In the genomic region with DNA sequence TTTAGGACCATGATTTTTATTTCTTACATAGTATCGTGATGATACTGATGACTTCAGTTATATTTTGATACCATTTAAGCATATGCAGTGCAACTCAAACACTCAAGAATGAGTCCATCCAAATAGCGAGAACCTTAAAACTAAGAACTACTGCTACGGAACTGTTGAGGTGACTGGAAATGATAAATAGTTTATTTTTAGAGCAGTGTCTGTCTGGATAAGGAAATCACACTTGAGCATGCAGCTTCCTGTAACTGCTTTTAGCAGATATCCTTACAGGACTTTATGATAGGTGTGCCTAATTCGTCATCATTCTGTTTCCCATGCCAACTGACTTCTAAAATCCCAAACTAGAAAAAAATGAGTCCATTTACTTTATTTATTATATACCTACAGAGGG, we compare ENCODE assay signal across 1 cellular context.
TF ChIP-seq lines count a peak whose summit lies in the region.

No MANE protein-coding gene starts in this region.

TF ChIP-seq in K562, 482 proteins besides CTCF, POLR2A, EP300 and RAD21 (continued from another document and continues in another):
- TF ChIP-seq, protein P1, sequence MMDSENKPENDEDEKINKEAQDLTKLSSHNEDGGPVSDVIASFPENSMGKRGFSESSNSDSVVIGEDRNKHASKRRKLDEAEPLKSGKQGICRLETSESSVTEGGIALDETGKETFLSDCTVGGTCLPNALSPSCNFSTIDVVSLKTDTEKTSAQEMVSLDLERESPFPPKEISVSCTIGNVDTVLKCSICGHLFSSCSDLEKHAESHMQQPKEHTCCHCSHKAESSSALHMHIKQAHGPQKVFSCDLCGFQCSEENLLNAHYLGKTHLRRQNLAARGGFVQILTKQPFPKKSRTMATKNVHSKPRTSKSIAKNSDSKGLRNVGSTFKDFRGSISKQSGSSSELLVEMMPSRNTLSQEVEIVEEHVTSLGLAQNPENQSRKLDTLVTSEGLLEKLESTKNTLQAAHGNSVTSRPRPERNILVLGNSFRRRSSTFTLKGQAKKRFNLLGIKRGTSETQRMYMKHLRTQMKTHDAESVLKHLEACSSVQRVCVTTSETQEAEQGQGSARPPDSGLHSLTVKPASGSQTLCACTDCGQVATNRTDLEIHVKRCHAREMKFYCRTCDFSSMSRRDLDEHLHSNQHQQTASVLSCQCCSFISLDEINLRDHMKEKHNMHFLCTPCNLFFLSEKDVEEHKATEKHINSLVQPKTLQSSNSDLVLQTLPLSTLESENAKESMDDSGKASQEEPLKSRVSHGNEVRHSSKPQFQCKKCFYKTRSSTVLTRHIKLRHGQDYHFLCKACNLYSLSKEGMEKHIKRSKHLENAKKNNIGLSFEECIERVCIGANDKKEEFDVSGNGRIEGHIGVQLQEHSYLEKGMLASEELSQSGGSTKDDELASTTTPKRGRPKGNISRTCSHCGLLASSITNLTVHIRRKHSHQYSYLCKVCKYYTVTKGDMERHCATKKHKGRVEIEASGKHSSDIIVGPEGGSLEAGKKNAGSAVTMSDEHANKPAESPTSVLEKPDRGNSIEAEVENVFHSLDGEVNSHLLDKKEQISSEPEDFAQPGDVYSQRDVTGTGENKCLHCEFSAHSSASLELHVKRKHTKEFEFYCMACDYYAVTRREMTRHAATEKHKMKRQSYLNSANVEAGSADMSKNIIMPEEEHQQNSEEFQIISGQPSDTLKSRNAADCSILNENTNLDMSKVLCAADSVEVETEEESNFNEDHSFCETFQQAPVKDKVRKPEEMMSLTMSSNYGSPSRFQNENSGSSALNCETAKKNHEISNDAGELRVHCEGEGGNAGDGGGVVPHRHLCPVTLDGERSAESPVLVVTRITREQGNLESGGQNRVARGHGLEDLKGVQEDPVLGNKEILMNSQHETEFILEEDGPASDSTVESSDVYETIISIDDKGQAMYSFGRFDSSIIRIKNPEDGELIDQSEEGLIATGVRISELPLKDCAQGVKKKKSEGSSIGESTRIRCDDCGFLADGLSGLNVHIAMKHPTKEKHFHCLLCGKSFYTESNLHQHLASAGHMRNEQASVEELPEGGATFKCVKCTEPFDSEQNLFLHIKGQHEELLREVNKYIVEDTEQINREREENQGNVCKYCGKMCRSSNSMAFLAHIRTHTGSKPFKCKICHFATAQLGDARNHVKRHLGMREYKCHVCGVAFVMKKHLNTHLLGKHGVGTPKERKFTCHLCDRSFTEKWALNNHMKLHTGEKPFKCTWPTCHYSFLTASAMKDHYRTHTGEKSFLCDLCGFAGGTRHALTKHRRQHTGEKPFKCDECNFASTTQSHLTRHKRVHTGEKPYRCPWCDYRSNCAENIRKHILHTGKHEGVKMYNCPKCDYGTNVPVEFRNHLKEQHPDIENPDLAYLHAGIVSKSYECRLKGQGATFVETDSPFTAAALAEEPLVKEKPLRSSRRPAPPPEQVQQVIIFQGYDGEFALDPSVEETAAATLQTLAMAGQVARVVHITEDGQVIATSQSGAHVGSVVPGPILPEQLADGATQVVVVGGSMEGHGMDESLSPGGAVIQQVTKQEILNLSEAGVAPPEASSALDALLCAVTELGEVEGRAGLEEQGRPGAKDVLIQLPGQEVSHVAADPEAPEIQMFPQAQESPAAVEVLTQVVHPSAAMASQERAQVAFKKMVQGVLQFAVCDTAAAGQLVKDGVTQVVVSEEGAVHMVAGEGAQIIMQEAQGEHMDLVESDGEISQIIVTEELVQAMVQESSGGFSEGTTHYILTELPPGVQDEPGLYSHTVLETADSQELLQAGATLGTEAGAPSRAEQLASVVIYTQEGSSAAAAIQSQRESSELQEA (IDR thresholded peaks at IDR 0.05; ENCODE audit: low read depth), result no peak
- TF ChIP-seq NONO (IDR thresholded peaks at IDR 0.05; ENCODE audit: low read depth in 2 of 2, low read length in 1 of 2) (peak in 1 of 2 experiments; percentile 74; a peak in 1 of 4 replicates), ZNF586 (CRISPR knock-in tag; conservative IDR thresholded peaks at IDR 0.05) (no peak), ZNF639 (CRISPR knock-in tag; conservative IDR thresholded peaks at IDR 0.05 in 1 of 2, IDR thresholded peaks at IDR 0.05 in 1 of 2) (peak in 1 of 2 experiments; percentile 31; a peak in 1 of 4 replicates), ETV5 (CRISPR knock-in tag; IDR thresholded peaks at IDR 0.05; ENCODE audit: low read depth) (peak; percentile 77; the same call in 1 of the 2 replicates), TAF1 (IDR thresholded peaks at IDR 0.05; ENCODE audit: control insufficient read depth, extremely low read depth, insufficient read depth, low read length, severe bottlenecking) (peak; percentile 49), BRD4 (IDR thresholded peaks at IDR 0.05) (no peak; the same call in 1 of the 2 replicates), CCNT2 (IDR thresholded peaks at IDR 0.05; ENCODE audit: borderline replicate concordance, extremely low read depth, insufficient read length, low read depth, low read length) (peak; percentile 99), COPS2 (conservative IDR thresholded peaks at IDR 0.05) (no peak), TSC22D4 (tag; IDR thresholded peaks at IDR 0.05) (no peak), SMARCA4 (IDR thresholded peaks at IDR 0.05) (peak; percentile 96), ZNF695 (CRISPR knock-in tag; IDR thresholded peaks at IDR 0.05) (no peak), ILF3 (IDR thresholded peaks at IDR 0.05; ENCODE audit: borderline replicate concordance) (0 out of 2 replicates have a peak, but pooled peaks have one; percentile 34), ZNF41 (CRISPR knock-in tag; conservative IDR thresholded peaks at IDR 0.05) (no peak), EWSR1 (IDR thresholded peaks at IDR 0.05; ENCODE audit: borderline replicate concordance, low read depth, partially characterized antibody) (peak; percentile 64), CHD4 (IDR thresholded peaks at IDR 0.05; ENCODE audit: insufficient read depth, insufficient replicate concordance, low read depth, low read length, poor library complexity, severe bottlenecking) (no peak), ZNF76 (CRISPR knock-in tag; IDR thresholded peaks at IDR 0.05; ENCODE audit: borderline replicate concordance) (no peak), SPI1 (IDR thresholded peaks at IDR 0.05; ENCODE audit: borderline replicate concordance, low read depth, low read length) (peak; percentile 35; the same call in 1 of the 2 replicates), CHD1 (IDR thresholded peaks at IDR 0.05; ENCODE audit: low read length) (peak; percentile 11), ARNT (IDR thresholded peaks at IDR 0.05) (peak in 1 of 2 experiments; percentile 81), E2F4 (CRISPR knock-in tag; IDR thresholded peaks at IDR 0.05; ENCODE audit: low read depth) (no peak), TCF3 (CRISPR knock-in tag; IDR thresholded peaks at IDR 0.05) (peak; percentile 99), PKNOX1 (IDR thresholded peaks at IDR 0.05) (peak; percentile 87), ZC3H4 (CRISPR knock-in tag; IDR thresholded peaks at IDR 0.05; ENCODE audit: borderline replicate concordance) (no peak), NCOR1 (IDR thresholded peaks at IDR 0.05) (peak; percentile 99), RNF2 (IDR thresholded peaks at IDR 0.05) (peak; percentile 98), KDM1A (IDR thresholded peaks at IDR 0.05) (peak; percentile 88), SMARCE1 (IDR thresholded peaks at IDR 0.05) (peak; percentile 89), ZNF644 (tag; IDR thresholded peaks at IDR 0.05; ENCODE audit: low read depth) (peak; percentile 15; the same call in 1 of the 2 replicates), CAMTA2 (CRISPR knock-in tag; conservative IDR thresholded peaks at IDR 0.05) (no peak), ZNF274 (IDR thresholded peaks at IDR 0.05; ENCODE audit: borderline replicate concordance, low read depth, low read length) (peak; percentile 49; the same call in 1 of the 2 replicates), DPF2 (IDR thresholded peaks at IDR 0.05) (peak; percentile 95), CBFA2T3 (IDR thresholded peaks at IDR 0.05) (peak; percentile 99), ATF7 (IDR thresholded peaks at IDR 0.05) (peak; percentile 69; the same call in 1 of the 2 replicates), ZNF384 (IDR thresholded peaks at IDR 0.05; ENCODE audit: low read depth, low read length) (peak; percentile 50; the same call in 1 of the 2 replicates), ATF1 (CRISPR knock-in tag; IDR thresholded peaks at IDR 0.05) (no peak), ATF1 (tag; IDR thresholded peaks at IDR 0.05) (peak; percentile 85), TCFL5 (CRISPR knock-in tag; conservative IDR thresholded peaks at IDR 0.05) (no peak), TAF9B (IDR thresholded peaks at IDR 0.05; ENCODE audit: partially characterized antibody) (peak; percentile 83)
- TF ChIP-seq, protein P2, sequence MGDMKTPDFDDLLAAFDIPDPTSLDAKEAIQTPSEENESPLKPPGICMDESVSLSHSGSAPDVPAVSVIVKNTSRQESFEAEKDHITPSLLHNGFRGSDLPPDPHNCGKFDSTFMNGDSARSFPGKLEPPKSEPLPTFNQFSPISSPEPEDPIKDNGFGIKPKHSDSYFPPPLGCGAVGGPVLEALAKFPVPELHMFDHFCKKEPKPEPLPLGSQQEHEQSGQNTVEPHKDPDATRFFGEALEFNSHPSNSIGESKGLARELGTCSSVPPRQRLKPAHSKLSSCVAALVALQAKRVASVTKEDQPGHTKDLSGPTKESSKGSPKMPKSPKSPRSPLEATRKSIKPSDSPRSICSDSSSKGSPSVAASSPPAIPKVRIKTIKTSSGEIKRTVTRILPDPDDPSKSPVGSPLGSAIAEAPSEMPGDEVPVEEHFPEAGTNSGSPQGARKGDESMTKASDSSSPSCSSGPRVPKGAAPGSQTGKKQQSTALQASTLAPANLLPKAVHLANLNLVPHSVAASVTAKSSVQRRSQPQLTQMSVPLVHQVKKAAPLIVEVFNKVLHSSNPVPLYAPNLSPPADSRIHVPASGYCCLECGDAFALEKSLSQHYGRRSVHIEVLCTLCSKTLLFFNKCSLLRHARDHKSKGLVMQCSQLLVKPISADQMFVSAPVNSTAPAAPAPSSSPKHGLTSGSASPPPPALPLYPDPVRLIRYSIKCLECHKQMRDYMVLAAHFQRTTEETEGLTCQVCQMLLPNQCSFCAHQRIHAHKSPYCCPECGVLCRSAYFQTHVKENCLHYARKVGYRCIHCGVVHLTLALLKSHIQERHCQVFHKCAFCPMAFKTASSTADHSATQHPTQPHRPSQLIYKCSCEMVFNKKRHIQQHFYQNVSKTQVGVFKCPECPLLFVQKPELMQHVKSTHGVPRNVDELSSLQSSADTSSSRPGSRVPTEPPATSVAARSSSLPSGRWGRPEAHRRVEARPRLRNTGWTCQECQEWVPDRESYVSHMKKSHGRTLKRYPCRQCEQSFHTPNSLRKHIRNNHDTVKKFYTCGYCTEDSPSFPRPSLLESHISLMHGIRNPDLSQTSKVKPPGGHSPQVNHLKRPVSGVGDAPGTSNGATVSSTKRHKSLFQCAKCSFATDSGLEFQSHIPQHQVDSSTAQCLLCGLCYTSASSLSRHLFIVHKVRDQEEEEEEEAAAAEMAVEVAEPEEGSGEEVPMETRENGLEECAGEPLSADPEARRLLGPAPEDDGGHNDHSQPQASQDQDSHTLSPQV (IDR thresholded peaks at IDR 0.05), result peak; percentile 89
- TF ChIP-seq, protein P3, sequence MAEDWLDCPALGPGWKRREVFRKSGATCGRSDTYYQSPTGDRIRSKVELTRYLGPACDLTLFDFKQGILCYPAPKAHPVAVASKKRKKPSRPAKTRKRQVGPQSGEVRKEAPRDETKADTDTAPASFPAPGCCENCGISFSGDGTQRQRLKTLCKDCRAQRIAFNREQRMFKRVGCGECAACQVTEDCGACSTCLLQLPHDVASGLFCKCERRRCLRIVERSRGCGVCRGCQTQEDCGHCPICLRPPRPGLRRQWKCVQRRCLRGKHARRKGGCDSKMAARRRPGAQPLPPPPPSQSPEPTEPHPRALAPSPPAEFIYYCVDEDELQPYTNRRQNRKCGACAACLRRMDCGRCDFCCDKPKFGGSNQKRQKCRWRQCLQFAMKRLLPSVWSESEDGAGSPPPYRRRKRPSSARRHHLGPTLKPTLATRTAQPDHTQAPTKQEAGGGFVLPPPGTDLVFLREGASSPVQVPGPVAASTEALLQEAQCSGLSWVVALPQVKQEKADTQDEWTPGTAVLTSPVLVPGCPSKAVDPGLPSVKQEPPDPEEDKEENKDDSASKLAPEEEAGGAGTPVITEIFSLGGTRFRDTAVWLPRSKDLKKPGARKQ (CRISPR knock-in tag; IDR thresholded peaks at IDR 0.05), result no peak
- TF ChIP-seq, protein P4, sequence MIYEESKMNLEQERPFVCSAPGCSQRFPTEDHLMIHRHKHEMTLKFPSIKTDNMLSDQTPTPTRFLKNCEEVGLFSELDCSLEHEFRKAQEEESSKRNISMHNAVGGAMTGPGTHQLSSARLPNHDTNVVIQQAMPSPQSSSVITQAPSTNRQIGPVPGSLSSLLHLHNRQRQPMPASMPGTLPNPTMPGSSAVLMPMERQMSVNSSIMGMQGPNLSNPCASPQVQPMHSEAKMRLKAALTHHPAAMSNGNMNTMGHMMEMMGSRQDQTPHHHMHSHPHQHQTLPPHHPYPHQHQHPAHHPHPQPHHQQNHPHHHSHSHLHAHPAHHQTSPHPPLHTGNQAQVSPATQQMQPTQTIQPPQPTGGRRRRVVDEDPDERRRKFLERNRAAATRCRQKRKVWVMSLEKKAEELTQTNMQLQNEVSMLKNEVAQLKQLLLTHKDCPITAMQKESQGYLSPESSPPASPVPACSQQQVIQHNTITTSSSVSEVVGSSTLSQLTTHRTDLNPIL (CRISPR knock-in tag; IDR thresholded peaks at IDR 0.05), result no peak
